1 cellular context compared by ENCODE assay signal in genomic region chr2:158695744-158696143, GRCh38.
A peak's percentile ranks its signal among the peaks of the same experiment; 100 is the strongest.
TF ChIP-seq lines count a peak whose summit lies in the region.

No MANE protein-coding gene starts in this region.

TF ChIP-seq in HepG2, 621 proteins besides CTCF, POLR2A, EP300 and RAD21 (continued from another document and continues in another):
- TF ChIP-seq AHDC1 (CRISPR knock-in tag; IDR thresholded peaks at IDR 0.05; ENCODE audit: borderline replicate concordance) (peak; percentile 96), BCL6 (CRISPR knock-in tag; IDR thresholded peaks at IDR 0.05) (peak; percentile 75), ZNF124 (CRISPR knock-in tag; IDR thresholded peaks at IDR 0.05) (peak; percentile 87; the same call in 1 of the 2 replicates), POGZ (CRISPR knock-in tag; IDR thresholded peaks at IDR 0.05) (peak; percentile 94), ATM (IDR thresholded peaks at IDR 0.05; ENCODE audit: borderline replicate concordance) (peak; percentile 30; the same call in 1 of the 2 replicates), PHF5A (CRISPR knock-in tag; IDR thresholded peaks at IDR 0.05; ENCODE audit: low read depth, unreplicated experiment) (peak; percentile 42), ARNTL (CRISPR knock-in tag; IDR thresholded peaks at IDR 0.05) (peak; percentile 90), YEATS4 (CRISPR knock-in tag; IDR thresholded peaks at IDR 0.05; ENCODE audit: borderline replicate concordance) (peak; percentile 65; the same call in 1 of the 2 replicates), TEAD3 (CRISPR knock-in tag; optimal IDR thresholded peaks at IDR 0.05; ENCODE audit: borderline replicate concordance) (peak; percentile 100), SP4 (CRISPR knock-in tag; IDR thresholded peaks at IDR 0.05) (0 out of 2 replicates have a peak, but pooled peaks have one; percentile 46), ATF4 (CRISPR knock-in tag; IDR thresholded peaks at IDR 0.05) (peak in 1 of 2 experiments; percentile 91; a peak in 2 of 4 replicates), RERE (CRISPR knock-in tag; IDR thresholded peaks at IDR 0.05; ENCODE audit: low read depth) (peak; percentile 85), SIX1 (CRISPR knock-in tag; IDR thresholded peaks at IDR 0.05; ENCODE audit: borderline replicate concordance) (peak; percentile 85), NR2F2 (IDR thresholded peaks at IDR 0.05; ENCODE audit: borderline replicate concordance, low read depth) (peak; percentile 77), TSC22D2 (CRISPR knock-in tag; IDR thresholded peaks at IDR 0.05; ENCODE audit: borderline replicate concordance) (0 out of 2 replicates have a peak, but pooled peaks have one; percentile 55), RNF2 (conservative IDR thresholded peaks at IDR 0.05; ENCODE audit: low read depth) (peak; percentile 82; the same call in 1 of the 2 replicates), HNF1B (CRISPR knock-in tag; IDR thresholded peaks at IDR 0.05) (peak; percentile 79), PATZ1 (CRISPR knock-in tag; IDR thresholded peaks at IDR 0.05) (peak; percentile 90), ZSCAN31 (CRISPR knock-in tag; IDR thresholded peaks at IDR 0.05; ENCODE audit: low read depth) (peak; percentile 44; the same call in 1 of the 2 replicates), THAP11 (CRISPR knock-in tag; IDR thresholded peaks at IDR 0.05) (peak; percentile 75)
- TF ChIP-seq, protein P1, sequence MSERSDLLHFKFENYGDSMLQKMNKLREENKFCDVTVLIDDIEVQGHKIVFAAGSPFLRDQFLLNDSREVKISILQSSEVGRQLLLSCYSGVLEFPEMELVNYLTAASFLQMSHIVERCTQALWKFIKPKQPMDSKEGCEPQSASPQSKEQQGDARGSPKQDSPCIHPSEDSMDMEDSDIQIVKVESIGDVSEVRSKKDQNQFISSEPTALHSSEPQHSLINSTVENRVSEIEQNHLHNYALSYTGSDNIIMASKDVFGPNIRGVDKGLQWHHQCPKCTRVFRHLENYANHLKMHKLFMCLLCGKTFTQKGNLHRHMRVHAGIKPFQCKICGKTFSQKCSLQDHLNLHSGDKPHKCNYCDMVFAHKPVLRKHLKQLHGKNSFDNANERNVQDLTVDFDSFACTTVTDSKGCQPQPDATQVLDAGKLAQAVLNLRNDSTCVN (CRISPR knock-in tag; IDR thresholded peaks at IDR 0.05; ENCODE audit: borderline replicate concordance), result peak; percentile 58; the same call in 1 of the 2 replicates
- TF ChIP-seq, protein P2, sequence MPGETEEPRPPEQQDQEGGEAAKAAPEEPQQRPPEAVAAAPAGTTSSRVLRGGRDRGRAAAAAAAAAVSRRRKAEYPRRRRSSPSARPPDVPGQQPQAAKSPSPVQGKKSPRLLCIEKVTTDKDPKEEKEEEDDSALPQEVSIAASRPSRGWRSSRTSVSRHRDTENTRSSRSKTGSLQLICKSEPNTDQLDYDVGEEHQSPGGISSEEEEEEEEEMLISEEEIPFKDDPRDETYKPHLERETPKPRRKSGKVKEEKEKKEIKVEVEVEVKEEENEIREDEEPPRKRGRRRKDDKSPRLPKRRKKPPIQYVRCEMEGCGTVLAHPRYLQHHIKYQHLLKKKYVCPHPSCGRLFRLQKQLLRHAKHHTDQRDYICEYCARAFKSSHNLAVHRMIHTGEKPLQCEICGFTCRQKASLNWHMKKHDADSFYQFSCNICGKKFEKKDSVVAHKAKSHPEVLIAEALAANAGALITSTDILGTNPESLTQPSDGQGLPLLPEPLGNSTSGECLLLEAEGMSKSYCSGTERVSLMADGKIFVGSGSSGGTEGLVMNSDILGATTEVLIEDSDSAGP (CRISPR knock-in tag; IDR thresholded peaks at IDR 0.05; ENCODE audit: borderline replicate concordance), result 0 out of 2 replicates have a peak, but pooled peaks have one; percentile 24
- TF ChIP-seq, protein P3, sequence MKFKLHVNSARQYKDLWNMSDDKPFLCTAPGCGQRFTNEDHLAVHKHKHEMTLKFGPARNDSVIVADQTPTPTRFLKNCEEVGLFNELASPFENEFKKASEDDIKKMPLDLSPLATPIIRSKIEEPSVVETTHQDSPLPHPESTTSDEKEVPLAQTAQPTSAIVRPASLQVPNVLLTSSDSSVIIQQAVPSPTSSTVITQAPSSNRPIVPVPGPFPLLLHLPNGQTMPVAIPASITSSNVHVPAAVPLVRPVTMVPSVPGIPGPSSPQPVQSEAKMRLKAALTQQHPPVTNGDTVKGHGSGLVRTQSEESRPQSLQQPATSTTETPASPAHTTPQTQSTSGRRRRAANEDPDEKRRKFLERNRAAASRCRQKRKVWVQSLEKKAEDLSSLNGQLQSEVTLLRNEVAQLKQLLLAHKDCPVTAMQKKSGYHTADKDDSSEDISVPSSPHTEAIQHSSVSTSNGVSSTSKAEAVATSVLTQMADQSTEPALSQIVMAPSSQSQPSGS (CRISPR knock-in tag; IDR thresholded peaks at IDR 0.05), result peak; percentile 95
- TF ChIP-seq, protein P4, sequence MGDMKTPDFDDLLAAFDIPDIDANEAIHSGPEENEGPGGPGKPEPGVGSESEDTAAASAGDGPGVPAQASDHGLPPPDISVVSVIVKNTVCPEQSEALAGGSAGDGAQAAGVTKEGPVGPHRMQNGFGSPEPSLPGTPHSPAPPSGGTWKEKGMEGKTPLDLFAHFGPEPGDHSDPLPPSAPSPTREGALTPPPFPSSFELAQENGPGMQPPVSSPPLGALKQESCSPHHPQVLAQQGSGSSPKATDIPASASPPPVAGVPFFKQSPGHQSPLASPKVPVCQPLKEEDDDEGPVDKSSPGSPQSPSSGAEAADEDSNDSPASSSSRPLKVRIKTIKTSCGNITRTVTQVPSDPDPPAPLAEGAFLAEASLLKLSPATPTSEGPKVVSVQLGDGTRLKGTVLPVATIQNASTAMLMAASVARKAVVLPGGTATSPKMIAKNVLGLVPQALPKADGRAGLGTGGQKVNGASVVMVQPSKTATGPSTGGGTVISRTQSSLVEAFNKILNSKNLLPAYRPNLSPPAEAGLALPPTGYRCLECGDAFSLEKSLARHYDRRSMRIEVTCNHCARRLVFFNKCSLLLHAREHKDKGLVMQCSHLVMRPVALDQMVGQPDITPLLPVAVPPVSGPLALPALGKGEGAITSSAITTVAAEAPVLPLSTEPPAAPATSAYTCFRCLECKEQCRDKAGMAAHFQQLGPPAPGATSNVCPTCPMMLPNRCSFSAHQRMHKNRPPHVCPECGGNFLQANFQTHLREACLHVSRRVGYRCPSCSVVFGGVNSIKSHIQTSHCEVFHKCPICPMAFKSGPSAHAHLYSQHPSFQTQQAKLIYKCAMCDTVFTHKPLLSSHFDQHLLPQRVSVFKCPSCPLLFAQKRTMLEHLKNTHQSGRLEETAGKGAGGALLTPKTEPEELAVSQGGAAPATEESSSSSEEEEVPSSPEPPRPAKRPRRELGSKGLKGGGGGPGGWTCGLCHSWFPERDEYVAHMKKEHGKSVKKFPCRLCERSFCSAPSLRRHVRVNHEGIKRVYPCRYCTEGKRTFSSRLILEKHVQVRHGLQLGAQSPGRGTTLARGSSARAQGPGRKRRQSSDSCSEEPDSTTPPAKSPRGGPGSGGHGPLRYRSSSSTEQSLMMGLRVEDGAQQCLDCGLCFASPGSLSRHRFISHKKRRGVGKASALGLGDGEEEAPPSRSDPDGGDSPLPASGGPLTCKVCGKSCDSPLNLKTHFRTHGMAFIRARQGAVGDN (CRISPR knock-in tag; IDR thresholded peaks at IDR 0.05), result peak; percentile 37; the same call in 1 of the 2 replicates
- TF ChIP-seq, protein P5, sequence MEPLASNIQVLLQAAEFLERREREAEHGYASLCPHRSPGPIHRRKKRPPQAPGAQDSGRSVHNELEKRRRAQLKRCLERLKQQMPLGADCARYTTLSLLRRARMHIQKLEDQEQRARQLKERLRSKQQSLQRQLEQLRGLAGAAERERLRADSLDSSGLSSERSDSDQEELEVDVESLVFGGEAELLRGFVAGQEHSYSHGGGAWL (CRISPR knock-in tag; IDR thresholded peaks at IDR 0.05), result peak; percentile 28; the same call in 1 of the 2 replicates
